Comparison of ENCODE assay signal across 8 cellular contexts in the genomic region with DNA sequence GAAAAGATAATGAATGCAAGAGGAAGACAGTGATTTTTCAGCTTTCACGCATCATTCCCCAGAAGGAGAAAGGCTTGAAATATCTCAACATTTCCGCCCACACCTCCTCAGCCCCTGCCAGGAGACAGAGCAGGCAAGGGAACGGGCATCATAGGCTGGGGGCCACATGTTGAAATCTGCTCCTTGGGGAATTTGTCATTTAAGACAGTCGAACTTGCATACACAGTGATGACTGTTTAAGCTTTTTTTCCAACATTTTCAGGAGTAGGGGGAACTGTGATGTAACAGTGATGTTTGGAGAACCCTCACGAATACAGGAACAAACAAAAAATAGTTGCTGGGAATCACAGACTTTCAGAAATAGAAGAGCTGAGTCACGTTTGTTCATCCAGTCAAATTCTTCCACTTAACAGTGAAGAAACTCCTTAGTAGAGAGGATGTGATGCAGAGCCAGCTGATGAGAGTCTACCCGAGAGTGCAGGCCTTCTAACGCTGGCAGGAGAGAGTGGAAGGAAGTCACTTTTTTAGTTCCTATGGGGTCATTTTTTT.
A peak's percentile ranks its signal among the peaks of the same experiment; 100 is the strongest.
DNase-seq lines count a peak whose midpoint lies in the region; ATAC-seq and TF ChIP-seq lines count a peak whose summit lies in the region.
"Had no signal": no experiment of that assay in that cellular context is flagged by ENCODE, and none has a peak within 500 bp of the region (broad histone marks: within the 10 kb centered on the region; RNA-seq: fewer than 3 reads in every experiment).

No MANE protein-coding gene starts in this region.

- H3K27ac ChIP-seq in lung (ENCODE audit: low read depth in 1 of 2, low read length in 1 of 2) (peak overlapping the region; percentile 4 to 92), upper lobe of right lung (peak overlapping the region; percentile 62)
- H3K27ac ChIP-seq: SK-N-MC had no signal

- H3K4me1 ChIP-seq in lung (ENCODE audit: control insufficient read depth in 2 of 2, insufficient read depth in 2 of 2, low read length in 2 of 2) (peaks cover 3 to 13% of the 10 kb centered on the region in 2 donors), upper lobe of right lung (peaks cover 20% of the 10 kb centered on the region)

- 27 to 38% methylated on average over 8 of the region's 8 CpGs for WGBS in lung, 2 donors

- ATAC-seq in lung (ENCODE audit: insufficient read depth, low FRiP score): peak; percentile 89
- peak; percentile 87 for ATAC-seq in upper lobe of right lung
- ATAC-seq in GM18498 (IDR thresholded peaks at IDR 0.05; ENCODE audit: unreplicated experiment): no peak
- no peak for ATAC-seq in GM21423 (IDR thresholded peaks at IDR 0.05; ENCODE audit: unreplicated experiment)

- H3K9me3 ChIP-seq in lung (ENCODE audit: control insufficient read depth in 2 of 2, insufficient read depth in 1 of 2, low read length in 1 of 2): no peaks in the 10 kb centered on the region
- H3K9me3 ChIP-seq in upper lobe of right lung: no peaks in the 10 kb centered on the region

- H3K27me3 Mint-ChIP-seq in chondrocyte (ENCODE audit: low read depth): no peaks in the 10 kb centered on the region
- H3K27me3 Mint-ChIP-seq in activated CD4-positive, alpha-beta T cell treated with anti-CD3 and anti-CD28 coated beads, Interleukin-2, amount 10 ng/mL, durations not matched to agents 7 days and 5 days: no peaks in the 10 kb centered on the region

- peaks cover 12 to 13% of the 10 kb centered on the region in 2 donors for H3K36me3 ChIP-seq in lung (ENCODE audit: control insufficient read depth in 2 of 2, insufficient read depth in 2 of 2, low read length in 2 of 2)
- peaks cover 34% of the 10 kb centered on the region for H3K36me3 ChIP-seq in upper lobe of right lung

- POLR2A ChIA-PET in activated CD4-positive, alpha-beta T cell treated with anti-CD3 and anti-CD28 coated beads, Interleukin-2, amount 10 ng/mL, durations not matched to agents 7 days and 5 days (lab: Charles Lee): no interaction called here

- peaks cover 62% of the 10 kb centered on the region for H3K4me1 Mint-ChIP-seq in chondrocyte (ENCODE audit: low read depth)
- H3K4me1 Mint-ChIP-seq in activated CD4-positive, alpha-beta T cell treated with anti-CD3 and anti-CD28 coated beads, Interleukin-2, amount 10 ng/mL, durations not matched to agents 7 days and 5 days: peaks cover 1% of the 10 kb centered on the region

- H3K4me3 Mint-ChIP-seq in chondrocyte (ENCODE audit: unreplicated experiment): peak overlapping the region; percentile 34
- H3K4me3 Mint-ChIP-seq in activated CD4-positive, alpha-beta T cell treated with anti-CD3 and anti-CD28 coated beads, Interleukin-2, amount 10 ng/mL, durations not matched to agents 7 days and 5 days: no peak overlapping the region

- intact Hi-C loops in upper lobe of right lung (cut with DNase I): no loop called here

- CTCF ChIA-PET in activated CD4-positive, alpha-beta T cell treated with anti-CD3 and anti-CD28 coated beads, Interleukin-2, amount 10 ng/mL, durations not matched to agents 7 days and 5 days (lab: Charles Lee): interaction anchor here (0.7 to 1.6 kb wide), 4 partner anchors 12 to 856 kb away, joined by 3 read pairs; no protein-coding TSS in a partner anchor

- H3K27ac Mint-ChIP-seq in chondrocyte (ENCODE audit: unreplicated experiment): peak overlapping the region; percentile 97
- H3K27ac Mint-ChIP-seq in activated CD4-positive, alpha-beta T cell treated with anti-CD3 and anti-CD28 coated beads, Interleukin-2, amount 10 ng/mL, durations not matched to agents 7 days and 5 days: no peak overlapping the region

- TF ChIP-seq CTCF in chondrocyte (IDR thresholded peaks at IDR 0.05) (no peak), lung (IDR thresholded peaks at IDR 0.05; ENCODE audit: control extremely low read depth, extremely low read depth) (no peak), upper lobe of right lung (IDR thresholded peaks at IDR 0.05) (no peak)

- H3K9me3 Mint-ChIP-seq in chondrocyte (ENCODE audit: low read depth): no peaks in the 10 kb centered on the region
- no peaks in the 10 kb centered on the region for H3K9me3 Mint-ChIP-seq in activated CD4-positive, alpha-beta T cell treated with anti-CD3 and anti-CD28 coated beads, Interleukin-2, amount 10 ng/mL, durations not matched to agents 7 days and 5 days

- H3K4me3 ChIP-seq in lung (no peak overlapping the region), upper lobe of right lung (no peak overlapping the region)
- H3K4me3 ChIP-seq: SK-N-MC had no signal

- peaks cover 4% of the 10 kb centered on the region for H3K36me3 Mint-ChIP-seq in chondrocyte (ENCODE audit: low read depth)
- no peaks in the 10 kb centered on the region for H3K36me3 Mint-ChIP-seq in activated CD4-positive, alpha-beta T cell treated with anti-CD3 and anti-CD28 coated beads, Interleukin-2, amount 10 ng/mL, durations not matched to agents 7 days and 5 days (ENCODE audit: low read depth)

- H3K27me3 ChIP-seq in lung (ENCODE audit: control insufficient read depth, insufficient read depth) (no peaks in the 10 kb centered on the region), upper lobe of right lung (no peaks in the 10 kb centered on the region)

- peak; percentile 97 for DNase-seq in LHCN-M2 (ENCODE audit: low read depth)
- DNase-seq in chondrocyte (ENCODE audit: low spot score): no peak
- no peak for DNase-seq in lung (ENCODE audit: low spot score)
- no peak for DNase-seq in upper lobe of right lung
- no peak for DNase-seq in activated CD4-positive, alpha-beta T cell treated with anti-CD3 and anti-CD28 coated beads, Interleukin-2, amount 10 ng/mL, durations not matched to agents 7 days and 5 days

Comparison
In these comparisons a context has a peak if more than half of its experiments do, and no peak if none do; other contexts are left out.
1. ATAC-seq: peak in lung (single experiment) and upper lobe of right lung (single experiment); none in GM18498 (single experiment) and GM21423 (single experiment).